Comparison of ENCODE assay signal across 1 cellular context in the genomic region with DNA sequence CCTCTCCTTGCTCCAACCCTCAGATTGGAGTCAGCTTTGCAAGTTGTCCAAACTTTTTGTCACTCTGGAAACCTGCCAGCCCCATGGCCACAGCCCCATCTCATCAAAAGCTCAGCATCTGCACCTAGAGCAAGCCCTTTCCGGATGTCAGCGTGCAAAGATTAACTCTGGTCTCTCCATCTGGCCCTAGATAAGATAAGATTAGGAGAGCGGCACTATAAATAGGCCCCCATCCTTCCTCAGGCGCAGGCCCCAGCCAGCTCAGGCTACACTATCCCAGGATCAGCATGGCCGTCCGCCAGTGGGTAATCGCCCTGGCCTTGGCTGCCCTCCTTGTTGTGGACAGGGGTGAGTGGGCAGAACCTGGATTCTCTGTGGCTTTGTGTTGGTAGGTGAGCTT.
TF ChIP-seq lines count a peak whose summit lies in the region.

SPINK4 (plus strand) TSS at position 246 of the 400 bp plus-strand sequence; CDS start at position 288, 42 bp downstream.

TF ChIP-seq in HepG2, 621 proteins besides CTCF, POLR2A, EP300 and RAD21 (continued from another document):
- TF ChIP-seq ZNF263 (CRISPR knock-in tag; IDR thresholded peaks at IDR 0.05) (0 out of 2 replicates have a peak, but pooled peaks have one; percentile 13), MBD4 (IDR thresholded peaks at IDR 0.05; ENCODE audit: borderline replicate concordance, low read length) (no peak), SOX5 (CRISPR knock-in tag; IDR thresholded peaks at IDR 0.05; ENCODE audit: borderline replicate concordance) (peak; percentile 20; the same call in 1 of the 2 replicates)
- TF ChIP-seq, protein P1, sequence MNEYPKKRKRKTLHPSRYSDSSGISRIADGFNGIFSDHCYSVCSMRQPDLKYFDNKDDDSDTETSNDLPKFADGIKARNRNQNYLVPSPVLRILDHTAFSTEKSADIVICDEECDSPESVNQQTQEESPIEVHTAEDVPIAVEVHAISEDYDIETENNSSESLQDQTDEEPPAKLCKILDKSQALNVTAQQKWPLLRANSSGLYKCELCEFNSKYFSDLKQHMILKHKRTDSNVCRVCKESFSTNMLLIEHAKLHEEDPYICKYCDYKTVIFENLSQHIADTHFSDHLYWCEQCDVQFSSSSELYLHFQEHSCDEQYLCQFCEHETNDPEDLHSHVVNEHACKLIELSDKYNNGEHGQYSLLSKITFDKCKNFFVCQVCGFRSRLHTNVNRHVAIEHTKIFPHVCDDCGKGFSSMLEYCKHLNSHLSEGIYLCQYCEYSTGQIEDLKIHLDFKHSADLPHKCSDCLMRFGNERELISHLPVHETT (CRISPR knock-in tag; conservative IDR thresholded peaks at IDR 0.05): no peak
- TF ChIP-seq, protein P2, sequence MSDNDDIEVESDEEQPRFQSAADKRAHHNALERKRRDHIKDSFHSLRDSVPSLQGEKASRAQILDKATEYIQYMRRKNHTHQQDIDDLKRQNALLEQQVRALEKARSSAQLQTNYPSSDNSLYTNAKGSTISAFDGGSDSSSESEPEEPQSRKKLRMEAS (IDR thresholded peaks at IDR 0.05): 0 out of 2 replicates have a peak, but pooled peaks have one; percentile 15
- TF ChIP-seq, protein P3, sequence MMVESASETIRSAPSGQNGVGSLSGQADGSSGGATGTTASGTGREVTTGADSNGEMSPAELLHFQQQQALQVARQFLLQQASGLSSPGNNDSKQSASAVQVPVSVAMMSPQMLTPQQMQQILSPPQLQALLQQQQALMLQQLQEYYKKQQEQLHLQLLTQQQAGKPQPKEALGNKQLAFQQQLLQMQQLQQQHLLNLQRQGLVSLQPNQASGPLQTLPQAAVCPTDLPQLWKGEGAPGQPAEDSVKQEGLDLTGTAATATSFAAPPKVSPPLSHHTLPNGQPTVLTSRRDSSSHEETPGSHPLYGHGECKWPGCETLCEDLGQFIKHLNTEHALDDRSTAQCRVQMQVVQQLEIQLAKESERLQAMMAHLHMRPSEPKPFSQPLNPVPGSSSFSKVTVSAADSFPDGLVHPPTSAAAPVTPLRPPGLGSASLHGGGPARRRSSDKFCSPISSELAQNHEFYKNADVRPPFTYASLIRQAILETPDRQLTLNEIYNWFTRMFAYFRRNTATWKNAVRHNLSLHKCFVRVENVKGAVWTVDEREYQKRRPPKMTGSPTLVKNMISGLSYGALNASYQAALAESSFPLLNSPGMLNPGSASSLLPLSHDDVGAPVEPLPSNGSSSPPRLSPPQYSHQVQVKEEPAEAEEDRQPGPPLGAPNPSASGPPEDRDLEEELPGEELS (CRISPR knock-in tag; IDR thresholded peaks at IDR 0.05): peak; percentile 32; the same call in 1 of the 2 replicates
